ENCODE assay signal across 35 cellular contexts in the genomic region with DNA sequence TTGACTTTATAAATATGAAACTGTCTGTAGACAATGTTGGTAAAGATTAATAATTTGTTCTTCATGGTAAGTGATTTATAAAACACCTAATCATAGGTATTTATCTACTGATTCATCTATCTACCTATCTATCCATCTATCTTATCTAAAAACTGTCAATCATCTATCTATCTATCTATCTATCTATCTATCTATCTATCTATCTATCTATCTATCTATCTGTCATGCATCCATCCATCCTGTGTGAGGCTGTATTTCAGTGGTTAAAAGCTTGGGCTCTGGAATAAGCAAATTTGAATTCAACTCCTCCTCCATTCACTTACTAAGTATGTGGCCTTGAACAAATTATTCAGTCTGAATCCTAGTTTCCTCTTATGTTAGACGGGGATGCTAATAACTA.
"Had no signal": no experiment of that assay in that cellular context is flagged by ENCODE, and none has a peak within 500 bp of the region (broad histone marks: within the 10 kb centered on the region; RNA-seq: fewer than 3 reads in every experiment).

No MANE protein-coding gene starts in this region.

- H3K4me3 ChIP-seq: adrenal gland, body of pancreas, breast epithelium had no signal

- H3K4me3 Mint-ChIP-seq: activated B cell treated with CpG ODN at 0.5 μM for 24 hours; activated CD4-positive, alpha-beta memory T cell treated with anti-CD3 and anti-CD28 coated beads for 36 hours; activated CD4-positive, alpha-beta T cell treated with anti-CD3 and anti-CD28 coated beads, Interleukin-2, amount 10 ng/mL, durations not matched to agents 24 days and 14 days; activated CD8-positive, alpha-beta T cell treated with anti-CD3 and anti-CD28 coated beads for 36 hours; activated naive CD4-positive, alpha-beta T cell treated with anti-CD3 and anti-CD28 coated beads for 36 hours; activated naive CD8-positive, alpha-beta T cell treated with anti-CD3 and anti-CD28 coated beads for 36 hours; activated T-helper 1 cell treated with anti-CD3 and anti-CD28 coated beads, Interleukin-12 subunit alpha, Interleukin-12 subunit beta, Interleukin-2, Interleukin-4 antibody, amounts not matched to agents 30 ng/mL and 10 ng/mL and 1 ng/mL, durations not matched to agents 14 hours and 24 hours and 36 hours; activated T-helper 17 cell treated with anti-CD3 and anti-CD28 coated beads, Interleukin-2, amount 50 U/mL, for 72 hours; T-helper 1 cell treated with Interleukin-12 subunit alpha and Interleukin-12 subunit beta and Interleukin-4 antibody, amounts not matched to agents 30 μg/mL and 1 μg/mL, for 36 hours; T-helper 2 cell treated with Interferon-gamma antibody and Interleukin-4, amounts not matched to agents 5 μg/mL and 100 μg/mL, for 36 hours had no signal

- H3K36me3 ChIP-seq: adrenal gland, brain microvascular endothelial cell, breast epithelium had no signal

- H3K27me3 Mint-ChIP-seq: activated B cell treated with CpG ODN at 0.5 μM for 24 hours; activated CD4-positive, alpha-beta memory T cell treated with anti-CD3 and anti-CD28 coated beads for 36 hours; activated CD4-positive, alpha-beta T cell treated with anti-CD3 and anti-CD28 coated beads, Interleukin-2, amount 10 ng/mL, durations not matched to agents 24 days and 14 days; activated CD8-positive, alpha-beta T cell treated with anti-CD3 and anti-CD28 coated beads for 36 hours; activated naive CD8-positive, alpha-beta T cell treated with anti-CD3 and anti-CD28 coated beads for 36 hours; activated T-helper 17 cell treated with anti-CD3 and anti-CD28 coated beads, Interleukin-2, amount 50 U/mL, for 72 hours had no signal

- ATAC-seq: activated CD8-positive, alpha-beta T cell treated with anti-CD3 and anti-CD28 coated beads for 36 hours; activated naive CD4-positive, alpha-beta T cell treated with anti-CD3 and anti-CD28 coated beads, Interleukin-2, amount 50 U/mL, for 72 hours; activated T-helper 17 cell treated with anti-CD3 and anti-CD28 coated beads, Interleukin-2, amount 50 U/mL, for 72 hours; body of pancreas had no signal

- H3K4me1 Mint-ChIP-seq: activated B cell treated with CpG ODN at 0.5 μM for 24 hours had no signal

- H3K9me3 ChIP-seq: adrenal gland, body of pancreas, breast epithelium had no signal

- H3K27me3 ChIP-seq: adrenal gland, body of pancreas, brain microvascular endothelial cell, breast epithelium had no signal

- H3K27ac ChIP-seq: adrenal gland, body of pancreas, brain microvascular endothelial cell, breast epithelium, VCaP had no signal

- H3K27ac Mint-ChIP-seq: activated B cell treated with CpG ODN at 0.5 μM for 24 hours; activated CD4-positive, alpha-beta memory T cell treated with anti-CD3 and anti-CD28 coated beads for 36 hours; activated CD4-positive, alpha-beta T cell treated with anti-CD3 and anti-CD28 coated beads, Interleukin-2, amount 10 ng/mL, durations not matched to agents 24 days and 14 days; activated CD8-positive, alpha-beta T cell treated with anti-CD3 and anti-CD28 coated beads for 36 hours; activated naive CD4-positive, alpha-beta T cell treated with anti-CD3 and anti-CD28 coated beads for 36 hours; activated naive CD4-positive, alpha-beta T cell treated with anti-CD3 and anti-CD28 coated beads, Interleukin-2, amount 50 U/mL, for 72 hours; activated naive CD8-positive, alpha-beta T cell treated with anti-CD3 and anti-CD28 coated beads for 36 hours; activated T-helper 1 cell treated with anti-CD3 and anti-CD28 coated beads, Interleukin-12 subunit alpha, Interleukin-12 subunit beta, Interleukin-2, Interleukin-4 antibody, amounts not matched to agents 30 ng/mL and 10 ng/mL and 1 ng/mL, durations not matched to agents 14 hours and 24 hours and 36 hours; activated T-helper 17 cell treated with anti-CD3 and anti-CD28 coated beads, Interleukin-2, amount 50 U/mL, for 72 hours; T-helper 1 cell treated with Interleukin-12 subunit alpha and Interleukin-12 subunit beta and Interleukin-4 antibody, amounts not matched to agents 30 μg/mL and 1 μg/mL, for 36 hours; T-helper 2 cell treated with Interferon-gamma antibody and Interleukin-4, amounts not matched to agents 5 μg/mL and 100 μg/mL, for 36 hours had no signal

- DNase-seq: activated B cell treated with CpG ODN at 0.5 μM for 24 hours; activated CD4-positive, alpha-beta memory T cell treated with anti-CD3 and anti-CD28 coated beads for 36 hours; activated CD4-positive, alpha-beta T cell treated with anti-CD3 and anti-CD28 coated beads for 4 hours; activated CD4-positive, alpha-beta T cell treated with anti-CD3 and anti-CD28 coated beads, Interleukin-2, amount 10 ng/mL, durations not matched to agents 24 days and 14 days; activated CD4-positive, alpha-beta T cell treated with anti-CD3 and anti-CD28 coated beads, Interleukin-2, amount 50 U/mL, for 1 hour; activated CD4-positive, alpha-beta T cell treated with anti-CD3 and anti-CD28 coated beads, Interleukin-2, amount 50 U/mL, for 4 hours; activated CD4-positive, CD25-positive, alpha-beta regulatory T cell treated with anti-CD3 and anti-CD28 coated beads, Interleukin-2, amount 50 U/mL, for 72 hours; activated CD8-positive, alpha-beta memory T cell treated with anti-CD3 and anti-CD28 coated beads, Interleukin-2, amount 50 U/mL, for 4 hours; activated CD8-positive, alpha-beta T cell treated with anti-CD3 and anti-CD28 coated beads for 36 hours; activated effector memory CD4-positive, alpha-beta T cell treated with anti-CD3 and anti-CD28 coated beads, Interleukin-2, amount 50 U/mL, for 16 hours; activated gamma-delta T cell treated with Interleukin-2 at 50 U/mL for 16 hours; activated naive CD4-positive, alpha-beta T cell; activated naive CD4-positive, alpha-beta T cell treated with anti-CD3 and anti-CD28 coated beads for 36 hours; activated naive CD8-positive, alpha-beta T cell treated with anti-CD3 and anti-CD28 coated beads for 36 hours; activated T-cell treated with anti-CD3 and anti-CD28 coated beads for 4 hours; activated T-cell treated with anti-CD3 and anti-CD28 coated beads, Interleukin-2, amount 50 U/mL, for 1 hour; activated T-cell treated with anti-CD3 and anti-CD28 coated beads, Interleukin-2, amount 50 U/mL, for 48 hours; adrenal gland; amniotic stem cell; aorta; body of pancreas; brain microvascular endothelial cell; central memory CD4-positive, alpha-beta T cell; T-helper 1 cell; T-helper 2 cell; T-helper 9 cell had no signal

- FAIRE-seq: astrocyte, TTC549 had no signal

- H3K9me3 Mint-ChIP-seq: activated B cell treated with CpG ODN at 0.5 μM for 24 hours; activated CD4-positive, alpha-beta memory T cell treated with anti-CD3 and anti-CD28 coated beads for 36 hours; activated CD4-positive, alpha-beta T cell treated with anti-CD3 and anti-CD28 coated beads, Interleukin-2, amount 10 ng/mL, durations not matched to agents 24 days and 14 days; activated CD8-positive, alpha-beta T cell treated with anti-CD3 and anti-CD28 coated beads for 36 hours; activated naive CD4-positive, alpha-beta T cell treated with anti-CD3 and anti-CD28 coated beads for 36 hours; activated naive CD4-positive, alpha-beta T cell treated with anti-CD3 and anti-CD28 coated beads, Interleukin-2, amount 50 U/mL, for 72 hours; activated naive CD8-positive, alpha-beta T cell treated with anti-CD3 and anti-CD28 coated beads for 36 hours; activated T-helper 1 cell treated with anti-CD3 and anti-CD28 coated beads, Interleukin-12 subunit alpha, Interleukin-12 subunit beta, Interleukin-2, Interleukin-4 antibody, amounts not matched to agents 30 ng/mL and 10 ng/mL and 1 ng/mL, durations not matched to agents 14 hours and 24 hours and 36 hours; activated T-helper 17 cell treated with anti-CD3 and anti-CD28 coated beads, Interleukin-2, amount 50 U/mL, for 72 hours; T-helper 1 cell treated with Interleukin-12 subunit alpha and Interleukin-12 subunit beta and Interleukin-4 antibody, amounts not matched to agents 30 μg/mL and 1 μg/mL, for 36 hours; T-helper 2 cell treated with Interferon-gamma antibody and Interleukin-4, amounts not matched to agents 5 μg/mL and 100 μg/mL, for 36 hours had no signal
